ENCODE assay signal across 8 cellular contexts in genomic region chr6:26158581-26159416, GRCh38.
DNase-seq lines count a peak whose midpoint lies in the region; TF ChIP-seq lines count a peak whose summit lies in the region.

No MANE protein-coding gene starts in this region.

- H3K27me3 ChIP-seq in mucosa of stomach (ENCODE audit: control insufficient read depth, insufficient read depth, low read length): no peaks in the 10 kb centered on the region
- H3K27me3 ChIP-seq in suprapubic skin: no peaks in the 10 kb centered on the region

- no peak for TF ChIP-seq CTCF in suprapubic skin (IDR thresholded peaks at IDR 0.05)

- 1% methylated on average over 22 of the region's 22 CpGs for WGBS in suprapubic skin

- peak; percentile 36 for TF ChIP-seq EP300 in suprapubic skin (IDR thresholded peaks at IDR 0.05)

- H3K4me1 ChIP-seq in mucosa of stomach (ENCODE audit: control insufficient read depth, insufficient read depth, low read length) (peaks cover 18% of the 10 kb centered on the region), suprapubic skin (peaks cover 17% of the 10 kb centered on the region)

- TF ChIP-seq POLR2A in erythroblast (IDR thresholded peaks at IDR 0.05; ENCODE audit: low read length) (peak; percentile 87), suprapubic skin (IDR thresholded peaks at IDR 0.05) (no peak)

- peak; percentile 40 for DNase-seq in activated T-cell treated with anti-CD3 and anti-CD28 coated beads for 1 hour (ENCODE audit: low read depth)
- DNase-seq in activated T-cell treated with anti-CD3 and anti-CD28 coated beads for 4 hours: no peak
- DNase-seq in NCI-H748 treated with DMSO at 0.1 percent for 48 hours (lab: John Stamatoyannopoulos, UW): peak; percentile 82
- DNase-seq in activated CD8-positive, alpha-beta memory T cell treated with anti-CD3 and anti-CD28 coated beads, Interleukin-2, amount 50 U/mL, for 4 hours: peak; percentile 50
- DNase-seq in erythroblast (lab: John Stamatoyannopoulos, UW): peak; percentile 84 to 90
- peak; percentile 82 to 87 for DNase-seq in suprapubic skin (ENCODE audit: low spot score in 2 of 2)
- no peak for DNase-seq in cortex of kidney (lab: John Stamatoyannopoulos, UW)

- H3K4me3 ChIP-seq in mucosa of stomach (ENCODE audit: low read length) (peak overlapping the region; percentile 77), suprapubic skin (peak overlapping the region; percentile 71)

- no peaks in the 10 kb centered on the region for H3K9me3 ChIP-seq in mucosa of stomach (ENCODE audit: control insufficient read depth, low read length)
- H3K9me3 ChIP-seq in suprapubic skin: no peaks in the 10 kb centered on the region

- no peaks in the 10 kb centered on the region for H3K36me3 ChIP-seq in mucosa of stomach (ENCODE audit: control insufficient read depth, insufficient read depth, low read length)
- no peaks in the 10 kb centered on the region for H3K36me3 ChIP-seq in suprapubic skin

- peak overlapping the region; percentile 86 for H3K9ac ChIP-seq in mucosa of stomach (ENCODE audit: low read length)

- peak overlapping the region; percentile 81 for H3K27ac ChIP-seq in suprapubic skin

Comparison
In these comparisons a context has a peak if more than half of its experiments do, and no peak if none do; other contexts are left out.
1. DNase-seq: peak in activated T-cell treated with anti-CD3 and anti-CD28 coated beads for 1 hour (single experiment), NCI-H748 treated with DMSO at 0.1 percent for 48 hours (single experiment), activated CD8-positive, alpha-beta memory T cell treated with anti-CD3 and anti-CD28 coated beads, Interleukin-2, amount 50 U/mL, for 4 hours (single experiment), erythroblast (2 of 2) and suprapubic skin (2 of 2); none in activated T-cell treated with anti-CD3 and anti-CD28 coated beads for 4 hours (single experiment) and cortex of kidney (single experiment).